Comparison of ENCODE assay signal across 30 cellular contexts in genomic region chr2:181626671-181627070, GRCh38. TPM values are rescaled to one million over a fixed set of nuclear protein-coding genes. Genes with fewer than 3 reads are reported as not detected.
"Had no signal": no experiment of that assay in that cellular context is flagged by ENCODE, and none has a peak within 500 bp of the region (broad histone marks: within the 10 kb centered on the region; RNA-seq: fewer than 3 reads in every experiment).

No MANE protein-coding gene starts in this region.

- DNase-seq: activated B cell treated with CpG ODN at 0.5 μM for 24 hours; activated CD4-positive, alpha-beta T cell treated with anti-CD3 and anti-CD28 coated beads for 36 hours; activated CD4-positive, alpha-beta T cell treated with anti-CD3 and anti-CD28 coated beads, Interleukin-2, amount 50 U/mL, for 4 hours; activated CD8-positive, alpha-beta memory T cell treated with anti-CD3 and anti-CD28 coated beads for 24 hours; activated CD8-positive, alpha-beta memory T cell treated with anti-CD3 and anti-CD28 coated beads, Interleukin-2, amount 50 U/mL, for 4 hours; activated naive CD4-positive, alpha-beta T cell; activated T-cell treated with anti-CD3 and anti-CD28 coated beads, Interleukin-2, amount 50 U/mL, for 4 hours; amygdala; dermis blood vessel endothelial cell; effector CD8-positive, alpha-beta T cell; erythroblast; foreskin melanocyte; glutamatergic neuron; hippocampal formation; mesenchymal stem cell; pancreas; right cardiac atrium; stimulated activated CD4-positive, alpha-beta T cell treated with anti-CD3 and anti-CD28 coated beads, Interleukin-2, amount 100 ng/mL, for 48 hours; stimulated activated CD8-positive, alpha-beta memory T cell treated with anti-CD3 and anti-CD28 coated beads, Interleukin-4, amount 100 ng/mL, for 48 hours; stimulated activated naive CD4-positive, alpha-beta T cell treated with Interleukin-2 at 50 U/mL for 16 hours; T-helper 17 cell; upper lobe of left lung had no signal

- H3K27me3 ChIP-seq: upper lobe of left lung had no signal

- H3K4me3 ChIP-seq: pancreas, smooth muscle cell, upper lobe of left lung had no signal

- H3K36me3 ChIP-seq: neutrophil, pancreas, upper lobe of left lung had no signal

- H3K4me1 ChIP-seq: pancreas, upper lobe of left lung had no signal

- FAIRE-seq: pancreas had no signal

- H3K27ac ChIP-seq: neutrophil, pancreas, upper lobe of left lung had no signal

- H3K9me3 ChIP-seq: neutrophil, pancreas, upper lobe of left lung had no signal

RNA-seq across cellular contexts. Expression of gene CERKL, which starts 30.2 kb away (rescaled TPM):
- total RNA-seq: activated T-helper 2 cell treated with anti-CD3 and anti-CD28 coated beads, Interferon-gamma antibody, Interleukin-2, Interleukin-4, amounts not matched to agents 10 μg/mL and 5 μg/mL and 100 μg/mL, durations not matched to agents 14 hours and 24 hours and 36 hours; dermis blood vessel endothelial cell; lower leg skin; myocyte; pulmonary artery endothelial cell; right cardiac atrium; smooth muscle cell; T-helper 17 cell had no signal

RNA-seq across cellular contexts. Expression of gene NEUROD1, which starts 53.6 kb away (rescaled TPM):
- total RNA-seq: activated B cell treated with CpG ODN at 0.5 μM for 24 hours; activated CD4-positive, alpha-beta T cell treated with anti-CD3 and anti-CD28 coated beads for 36 hours; activated T-cell treated with anti-CD3 and anti-CD28 coated beads, Interleukin-2, amount 50 U/mL, for 4 hours; activated T-helper 2 cell treated with anti-CD3 and anti-CD28 coated beads, Interferon-gamma antibody, Interleukin-2, Interleukin-4, amounts not matched to agents 10 μg/mL and 5 μg/mL and 100 μg/mL, durations not matched to agents 14 hours and 24 hours and 36 hours; dermis blood vessel endothelial cell; fibroblast of lung; lower leg skin; mononuclear cell; myocyte; pulmonary artery endothelial cell; right cardiac atrium; smooth muscle cell; T-helper 17 cell; upper lobe of left lung had no signal
